Comparison of ENCODE assay signal across 8 cellular contexts in the genomic region with DNA sequence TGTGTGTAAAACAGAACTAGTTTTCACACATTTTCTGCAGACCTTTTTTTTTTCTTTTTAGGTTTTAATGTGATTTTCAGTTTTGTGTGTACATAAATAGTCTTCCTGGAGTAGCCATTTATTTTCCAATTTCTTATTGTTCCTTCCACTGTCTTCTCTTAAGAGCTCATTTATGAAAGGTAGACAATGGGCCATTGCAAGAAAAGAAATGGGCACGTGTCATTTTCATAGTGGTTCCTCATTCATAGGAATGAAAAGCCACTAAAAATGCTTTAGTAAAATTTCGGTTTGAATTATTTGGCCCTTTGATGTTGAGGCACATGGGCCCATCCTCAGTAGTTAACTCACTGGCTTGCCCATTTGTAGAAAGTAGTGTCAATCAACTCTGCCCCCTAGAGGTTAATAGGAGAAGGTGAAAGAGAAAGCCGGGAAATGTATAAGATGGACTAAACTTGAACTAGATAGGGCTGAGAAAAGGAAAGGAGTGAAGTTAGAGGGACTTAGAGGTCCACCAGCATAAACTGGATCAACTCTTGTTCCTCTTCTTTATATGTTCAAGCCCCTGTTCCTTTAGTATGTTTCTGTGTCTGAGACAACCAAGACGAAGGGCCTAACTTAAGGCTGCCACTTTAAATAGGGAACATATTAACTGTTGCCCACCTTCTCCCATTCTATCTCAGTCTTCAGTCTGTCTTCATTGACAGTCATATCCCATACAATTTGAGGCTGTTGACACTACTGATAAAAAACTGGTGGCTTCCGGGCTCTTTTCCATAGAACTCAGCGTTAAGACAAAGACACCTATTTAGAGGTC.
DNase-seq lines count a peak whose midpoint lies in the region; ATAC-seq and TF ChIP-seq lines count a peak whose summit lies in the region.

No MANE protein-coding gene starts in this region.

- H3K4me1 Mint-ChIP-seq in neural progenitor cell = no peaks in the 10 kb centered on the region

- no peaks in the 10 kb centered on the region for H3F3A ChIP-seq in neural progenitor cell (ENCODE audit: low read depth)

- peaks cover 0 to 18% (median 6%) of the 10 kb centered on the region in 12 donors for H3K4me1 ChIP-seq in heart left ventricle
- no peaks in the 10 kb centered on the region for H3K4me1 ChIP-seq in IMR-90 (ENCODE audit: control insufficient read depth, insufficient read depth, low read length)
- no peaks in the 10 kb centered on the region for H3K4me1 ChIP-seq in RWPE2 (ENCODE audit: insufficient read depth, poor library complexity, severe bottlenecking)
- H3K4me1 ChIP-seq in neural progenitor cell = no peaks in the 10 kb centered on the region

- no peak overlapping the region for H4K91ac ChIP-seq in IMR-90 (ENCODE audit: insufficient read depth, low read depth, low read length)

- no peaks in the 10 kb centered on the region for H3K9me1 ChIP-seq in IMR-90 (ENCODE audit: insufficient read depth, low read length)

- no peak overlapping the region for H3K18ac ChIP-seq in IMR-90 (ENCODE audit: low read depth, low read length)

- H2AK9ac ChIP-seq in IMR-90 (replicated peaks; ENCODE audit: low read depth, low read length, poor library complexity) = no peak overlapping the region

- H2BK120ac ChIP-seq in IMR-90 (ENCODE audit: low read depth, low read length) = no peak overlapping the region

- no peak overlapping the region for H3K27ac Mint-ChIP-seq in neural progenitor cell

- CTCF ChIA-PET in IMR-90 (lab: Yijun Ruan, JAX) = interaction anchor here (0.6 to 1.6 kb wide), 6 partner anchors 10 to 865 kb away, joined by 4 to 6 read pairs (median 4); no protein-coding TSS in a partner anchor

- TF ChIP-seq CTCF in heart left ventricle (IDR thresholded peaks at IDR 0.05) (peak; percentile 38 to 68 (median 54)), IMR-90 (conservative IDR thresholded peaks at IDR 0.05; ENCODE audit: low read depth, low read length) (peak; percentile 63), RWPE2 (IDR thresholded peaks at IDR 0.05; ENCODE audit: poor library complexity, severe bottlenecking) (peak; percentile 59), neural progenitor cell (IDR thresholded peaks at IDR 0.05) (peak; percentile 77)

- peaks cover 0 to 99% (median 96%) of the 10 kb centered on the region in 9 donors for H3K36me3 ChIP-seq in heart left ventricle
- peaks cover 19% of the 10 kb centered on the region; the same call in 1 of the 2 replicates for H3K36me3 ChIP-seq in IMR-90 (ENCODE audit: control insufficient read depth, insufficient read depth, low read length)
- H3K36me3 ChIP-seq in RWPE2 (ENCODE audit: low read depth) = peaks cover 65% of the 10 kb centered on the region
- H3K36me3 ChIP-seq in neural progenitor cell = no peaks in the 10 kb centered on the region

- WGBS in heart left ventricle, 4 donors = 78 to 87% (median 80%) methylated on average over 6 of the region's 6 CpGs
- no CpG with 5 or more reads among the region's 6 CpGs for WGBS in IMR-90 (ENCODE audit: extremely low coverage in 2 of 2, insufficient read length in 1 of 2), 2 experiments

- H3K9ac ChIP-seq in IMR-90 (ENCODE audit: low read depth, low read length) (no peak overlapping the region), neural progenitor cell (no peak overlapping the region)

- no peak overlapping the region for H2BK5ac ChIP-seq in IMR-90 (ENCODE audit: low read depth, low read length, poor library complexity, severe bottlenecking)

- ATAC-seq in heart left ventricle (peak in 2 of 4 donors; percentile 45 to 50), Right ventricle myocardium inferior (no peak), GM21528 (IDR thresholded peaks at IDR 0.05; ENCODE audit: low FRiP score, unreplicated experiment) (peak; percentile 82), IMR-90 (ENCODE audit: low read depth) (peak; percentile 80), RWPE2 (ENCODE audit: low read depth) (0 out of 3 replicates have a peak, but pooled peaks have one; percentile 31), GM21825 (IDR thresholded peaks at IDR 0.05; ENCODE audit: unreplicated experiment) (no peak)

- H3K27me3 Mint-ChIP-seq in neural progenitor cell (ENCODE audit: insufficient read depth, low read depth) = no peaks in the 10 kb centered on the region

- H3K36me3 Mint-ChIP-seq in neural progenitor cell = no peaks in the 10 kb centered on the region

- H3K9me3 ChIP-seq in heart left ventricle (no peaks in the 10 kb centered on the region), IMR-90 (ENCODE audit: control insufficient read depth, insufficient read depth, low read length) (no peaks in the 10 kb centered on the region), RWPE2 (ENCODE audit: severe bottlenecking) (no peaks in the 10 kb centered on the region), neural progenitor cell (ENCODE audit: low read depth) (no peaks in the 10 kb centered on the region)

- DNase-seq in heart left ventricle (no peak), Right ventricle myocardium inferior (ENCODE audit: missing footprints) (no peak), IMR-90 (peak; percentile 52), RWPE2 (ENCODE audit: low spot score) (no peak), epithelial cell of prostate (ENCODE audit: low read depth, low spot score) (peak; percentile 16), neural progenitor cell (ENCODE audit: low spot score) (peak; percentile 31)

- POLR2A ChIA-PET in IMR-90 (lab: Charles Lee; ENCODE audit: unreplicated experiment) = interaction anchor here (0.7 kb wide), 1 partner anchor 145 kb away, joined by 3 read pairs; no protein-coding TSS in a partner anchor

- dilution Hi-C loops in IMR-90 (cut with HindIII; ENCODE audit: low sequenced_read_pairs, unreplicated experiment) = no loop called here

- H2AK5ac ChIP-seq in IMR-90 (ENCODE audit: low read depth, low read length) = no peak overlapping the region

- H2BK20ac ChIP-seq in IMR-90 (ENCODE audit: low read depth, low read length) = no peak overlapping the region

- in situ Hi-C loops in IMR-90 (cut with MboI; ENCODE audit: low sequenced_read_pairs) = no loop called here

- peak; percentile 63 for TF ChIP-seq RAD21 in IMR-90 (IDR thresholded peaks at IDR 0.05; ENCODE audit: low read length)

- no peaks in the 10 kb centered on the region for H3K79me1 ChIP-seq in IMR-90 (ENCODE audit: low read depth in 1 of 2, low read length in 2 of 2)

- H3K79me2 ChIP-seq in neural progenitor cell (ENCODE audit: low read depth) = no peaks in the 10 kb centered on the region

- H2AFZ ChIP-seq in IMR-90 (replicated peaks; ENCODE audit: low read length, poor library complexity) (no peak overlapping the region), neural progenitor cell (replicated peaks) (no peak overlapping the region)

- no peak overlapping the region for H3K4me2 ChIP-seq in IMR-90 (ENCODE audit: low read depth, low read length)
- H3K4me2 ChIP-seq in neural progenitor cell = no peak overlapping the region

- H3K4me3 ChIP-seq in heart left ventricle (no peak overlapping the region), IMR-90 (ENCODE audit: insufficient read depth, low read depth, low read length) (no peak overlapping the region), RWPE2 (ENCODE audit: severe bottlenecking) (no peak overlapping the region), neural progenitor cell (no peak overlapping the region)

- H3K14ac ChIP-seq in IMR-90 (replicated peaks; ENCODE audit: low read depth, low read length) = no peak overlapping the region

- H3K27me3 ChIP-seq in heart left ventricle = no peaks in the 10 kb centered on the region
- H3K27me3 ChIP-seq in IMR-90 (ENCODE audit: control insufficient read depth, insufficient read depth, low read length) = no peaks in the 10 kb centered on the region
- no peaks in the 10 kb centered on the region for H3K27me3 ChIP-seq in RWPE2 (ENCODE audit: insufficient read depth, poor library complexity, severe bottlenecking)
- H3K27me3 ChIP-seq in neural progenitor cell = no peaks in the 10 kb centered on the region

- no peak overlapping the region for H2BK15ac ChIP-seq in IMR-90 (ENCODE audit: low read depth, low read length)

- H3K4me3 Mint-ChIP-seq in neural progenitor cell = no peak overlapping the region

- TF ChIP-seq POLR2A in heart left ventricle (IDR thresholded peaks at IDR 0.05) = no peak
- no peak for TF ChIP-seq POLR2A in IMR-90 (IDR thresholded peaks at IDR 0.05; ENCODE audit: low read depth, low read length)

- H3K56ac ChIP-seq in IMR-90 (ENCODE audit: extremely low read depth, insufficient read depth, low read length) = no peak overlapping the region

- no peaks in the 10 kb centered on the region for H3K9me3 Mint-ChIP-seq in neural progenitor cell

- H4K5ac ChIP-seq in IMR-90 (ENCODE audit: low read depth, low read length) = no peak overlapping the region

- H3K27ac ChIP-seq in heart left ventricle (no peak overlapping the region), IMR-90 (ENCODE audit: insufficient read depth, low read length) (no peak overlapping the region), RWPE2 (ENCODE audit: poor library complexity, severe bottlenecking) (no peak overlapping the region), epithelial cell of prostate (no peak overlapping the region), neural progenitor cell (no peak overlapping the region)

- H3K4ac ChIP-seq in IMR-90 (ENCODE audit: low read depth, low read length) = no peak overlapping the region

- no TSS peak for BruUV-seq in IMR-90 (replicated peaks; lab: Mats Ljungman, UMichigan)

- H4K8ac ChIP-seq in IMR-90 (ENCODE audit: low read depth in 2 of 2, low read length in 2 of 2) = no peak overlapping the region

- H4K20me1 ChIP-seq in IMR-90 (ENCODE audit: insufficient read depth, low read length) = no peaks in the 10 kb centered on the region
- H4K20me1 ChIP-seq in neural progenitor cell (ENCODE audit: low read depth) = no peaks in the 10 kb centered on the region

- intact Hi-C loops in heart left ventricle (cut with DNase I) (loop anchor here in 2 of 10 donors (10.0 kb wide), 2 partner anchors 143 to 363 kb away; no protein-coding TSS in a partner anchor), Right ventricle myocardium inferior (cut with DNase I) (loop anchor here (5.0 kb wide), 2 partner anchors 70 to 380 kb away; a partner anchor contains a TSS), IMR-90 (cut with micrococcal nuclease) (loop anchor here (5.0 kb wide), 2 partner anchors 70 to 145 kb away; a partner anchor contains a TSS)

- no peak overlapping the region for H3K23ac ChIP-seq in IMR-90 (ENCODE audit: low read depth, low read length)

TF ChIP-seq in IMR-90, 13 proteins besides CTCF, POLR2A, EP300 and RAD21:
- TF ChIP-seq SMC3 (IDR thresholded peaks at IDR 0.05; ENCODE audit: low read depth, low read length) (peak; percentile 43; the same call in 1 of the 2 replicates), FOS (IDR thresholded peaks at IDR 0.05; ENCODE audit: low read depth, low read length) (no peak)

Comparison
In these comparisons a context has a peak if more than half of its experiments do, and no peak if none do; other contexts are left out.
1. ATAC-seq: peak in GM21528 (single experiment), IMR-90 (single experiment) and RWPE2 (single experiment); none in Right ventricle myocardium inferior (single experiment) and GM21825 (single experiment).
2. DNase-seq: peak in IMR-90 (single experiment), epithelial cell of prostate (single experiment) and neural progenitor cell (single experiment); none in heart left ventricle (0 of 5), Right ventricle myocardium inferior (single experiment) and RWPE2 (single experiment).
3. Peak in every context shown above with its lines, with median percentiles within 50 percentile points of each other: CTCF ChIP-seq.